ENCODE assay signal across 9 cellular contexts in genomic region chr6:154343473-154344308, GRCh38. TPM values are rescaled to one million over a fixed set of nuclear protein-coding genes. Genes with fewer than 3 reads are reported as not detected.
DNase-seq lines count a peak whose midpoint lies in the region; ATAC-seq and TF ChIP-seq lines count a peak whose summit lies in the region.
"Had no signal": no experiment of that assay in that cellular context is flagged by ENCODE, and none has a peak within 500 bp of the region (broad histone marks: within the 10 kb centered on the region; RNA-seq: fewer than 3 reads in every experiment).

No MANE protein-coding gene starts in this region.

- no peak overlapping the region for H3K4me3 ChIP-seq in SJCRH30
- H3K4me3 ChIP-seq in heart right ventricle = peak overlapping the region in 1 of 10 donors; percentile 12
- no peak overlapping the region for H3K4me3 ChIP-seq in coronary artery
- H3K4me3 ChIP-seq: BLaER1 treated with 17β-estradiol and CSF1 and Interleukin-3, amounts not matched to agents 10 nM and 100 nM had no signal

- H3K27me3 ChIP-seq in SJCRH30 (no peaks in the 10 kb centered on the region), heart right ventricle (no peaks in the 10 kb centered on the region)
- H3K27me3 ChIP-seq: BLaER1 treated with 17β-estradiol and CSF1 and Interleukin-3, amounts not matched to agents 10 nM and 100 nM had no signal

- no peaks in the 10 kb centered on the region for H3K4me1 Mint-ChIP-seq in stimulated activated effector memory CD8-positive, alpha-beta T cell treated with anti-CD3 and anti-CD28 coated beads, Interleukin-12 subunit alpha, Interleukin-12 subunit beta, amount 100 ng/mL, for 72 hours

- peaks cover 5% of the 10 kb centered on the region for H3K9me3 Mint-ChIP-seq in stimulated activated effector memory CD8-positive, alpha-beta T cell treated with anti-CD3 and anti-CD28 coated beads, Interleukin-12 subunit alpha, Interleukin-12 subunit beta, amount 100 ng/mL, for 72 hours

- H3K9me3 ChIP-seq in SJCRH30 (replicated peaks) = 0 out of 2 replicates have a peak, but pooled peaks cover 2% of the 10 kb centered on the region
- H3K9me3 ChIP-seq in heart right ventricle = peaks cover 0 to 7% (median 0%) of the 10 kb centered on the region in 11 donors

- no peak overlapping the region for H3K27ac Mint-ChIP-seq in stimulated activated effector memory CD8-positive, alpha-beta T cell treated with anti-CD3 and anti-CD28 coated beads, Interleukin-12 subunit alpha, Interleukin-12 subunit beta, amount 100 ng/mL, for 72 hours

- H3K4me3 Mint-ChIP-seq in stimulated activated effector memory CD8-positive, alpha-beta T cell treated with anti-CD3 and anti-CD28 coated beads, Interleukin-12 subunit alpha, Interleukin-12 subunit beta, amount 100 ng/mL, for 72 hours = no peak overlapping the region

- intact Hi-C loops in heart right ventricle (cut with DNase I) = no loop called here

- H3K27ac ChIP-seq in SJCRH30 = no peak overlapping the region
- no peak overlapping the region for H3K27ac ChIP-seq in heart right ventricle
- no peak overlapping the region for H3K27ac ChIP-seq in coronary artery

- ATAC-seq in heart right ventricle (peak; percentile 59 to 90 (median 78)), GM21786 (IDR thresholded peaks at IDR 0.05; ENCODE audit: unreplicated experiment) (no peak)
- ATAC-seq in stimulated activated effector memory CD8-positive, alpha-beta T cell treated with anti-CD3 and anti-CD28 coated beads, Interleukin-12 subunit alpha, Interleukin-12 subunit beta, amount 100 ng/mL, for 72 hours = peak; percentile 31

- DNase-seq in NCI-H524 (lab: John Stamatoyannopoulos, UW) = peak; percentile 56 to 58
- no peak for DNase-seq in NCI-H524 treated with DMSO at 0.1 percent for 48 hours (lab: John Stamatoyannopoulos, UW)
- peak; percentile 11 to 20 for DNase-seq in SJCRH30
- peak in 1 of 2 donors; percentile 7 for DNase-seq in heart right ventricle
- DNase-seq in stimulated activated effector memory CD8-positive, alpha-beta T cell treated with anti-CD3 and anti-CD28 coated beads, Interleukin-12 subunit alpha, Interleukin-12 subunit beta, amount 100 ng/mL, for 72 hours (ENCODE audit: low spot score in 2 of 2) = no peak
- DNase-seq in coronary artery (ENCODE audit: low spot score) = no peak
- DNase-seq in 8988T = no peak

- 57 to 59% methylated on average over 16 of the region's 16 CpGs for WGBS in heart right ventricle, 2 donors

- H3K36me3 ChIP-seq in SJCRH30 (no peaks in the 10 kb centered on the region), heart right ventricle (no peaks in the 10 kb centered on the region)

- peak in 6 of 9 donors; percentile 26 to 37 (median 32) for TF ChIP-seq CTCF in heart right ventricle (IDR thresholded peaks at IDR 0.05)
- no peak for TF ChIP-seq CTCF in coronary artery (IDR thresholded peaks at IDR 0.05)

- H3K4me1 ChIP-seq in SJCRH30 (peaks cover 15% of the 10 kb centered on the region), heart right ventricle (peaks cover 0 to 14% (median 0%) of the 10 kb centered on the region in 9 donors)

- no peaks in the 10 kb centered on the region for H3K36me3 Mint-ChIP-seq in stimulated activated effector memory CD8-positive, alpha-beta T cell treated with anti-CD3 and anti-CD28 coated beads, Interleukin-12 subunit alpha, Interleukin-12 subunit beta, amount 100 ng/mL, for 72 hours

RNA-seq across cellular contexts. Expression of gene IPCEF1, which starts 12.9 kb away (rescaled TPM):
- total RNA-seq in SJCRH30 (2014; rRNA removed; shearing (Covaris generic)) = 1.5 and 2.3 TPM in 2 replicates
- 1 to 10 TPM in 7 of 10 donors, under 1 TPM in 3; 0.60 to 5.0 (median 1.9) TPM for total RNA-seq in heart right ventricle
- polyA plus RNA-seq in heart right ventricle = under 1 TPM; 0.06 to 0.15 TPM

Comparison
In these comparisons a context has a peak if more than half of its experiments do, and no peak if none do; other contexts are left out.
1. DNase-seq: peak in NCI-H524 (2 of 2) and SJCRH30 (2 of 2); none in NCI-H524 treated with DMSO at 0.1 percent for 48 hours (single experiment), stimulated activated effector memory CD8-positive, alpha-beta T cell treated with anti-CD3 and anti-CD28 coated beads, Interleukin-12 subunit alpha, Interleukin-12 subunit beta, amount 100 ng/mL, for 72 hours (0 of 2), coronary artery (single experiment) and 8988T (single experiment).